42 cellular contexts compared by ENCODE assay signal in the genomic region with DNA sequence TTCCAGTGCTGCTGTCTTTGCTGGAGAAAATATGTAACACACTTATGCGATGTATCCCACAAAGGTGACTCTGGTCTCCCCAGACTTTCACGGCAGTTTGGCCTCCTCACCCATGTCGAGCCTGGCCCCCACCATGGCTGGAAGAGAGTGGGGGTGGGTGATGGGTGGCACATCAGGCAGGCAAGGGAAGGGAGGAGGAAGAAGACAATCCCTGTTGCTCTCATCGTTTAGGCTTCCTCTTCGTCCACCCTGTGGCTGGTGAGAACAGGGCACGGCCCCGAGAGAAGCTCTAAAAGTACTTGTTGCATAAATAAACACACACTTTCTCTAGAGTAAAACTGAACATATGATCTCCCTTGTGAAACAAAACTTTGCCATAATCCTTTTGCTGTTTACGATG. TPM values are rescaled to one million over a fixed set of nuclear protein-coding genes. Genes with fewer than 3 reads are reported as not detected.
"Had no signal": no experiment of that assay in that cellular context is flagged by ENCODE, and none has a peak within 500 bp of the region (broad histone marks: within the 10 kb centered on the region; RNA-seq: fewer than 3 reads in every experiment).

No MANE protein-coding gene starts in this region.

- H3K4me3 Mint-ChIP-seq: activated naive CD4-positive, alpha-beta T cell treated with anti-CD3 and anti-CD28 coated beads for 36 hours; activated naive CD4-positive, alpha-beta T cell treated with anti-CD3 and anti-CD28 coated beads, Interleukin-2, amount 10 ng/mL, durations not matched to agents 7 days and 5 days; activated naive CD4-positive, alpha-beta T cell treated with anti-CD3 and anti-CD28 coated beads, Interleukin-2, amount 50 U/mL, for 24 hours; activated naive CD8-positive, alpha-beta T cell; activated naive CD8-positive, alpha-beta T cell treated with anti-CD3 and anti-CD28 coated beads for 36 hours; activated naive CD8-positive, alpha-beta T cell treated with anti-CD3 and anti-CD28 coated beads, Interleukin-2, amount 10 ng/mL, durations not matched to agents 7 days and 5 days; activated naive CD8-positive, alpha-beta T cell treated with anti-CD3 and anti-CD28 coated beads, Interleukin-2, amount 50 U/mL, for 24 hours; activated T-cell treated with anti-CD3 and anti-CD28 coated beads, Interleukin-2, amount 50 U/mL, for 24 hours; activated T-cell treated with anti-CD3 and anti-CD28 coated beads, Interleukin-2, amount 50 U/mL, for 4 hours; activated T-cell treated with anti-CD3 and anti-CD28 coated beads, Interleukin-2, amount 50 U/mL, for 72 hours; activated T-helper 1 cell treated with anti-CD3 and anti-CD28 coated beads, Interleukin-12 subunit alpha, Interleukin-12 subunit beta, Interleukin-2, Interleukin-4 antibody, amounts not matched to agents 30 ng/mL and 10 ng/mL and 1 ng/mL, durations not matched to agents 14 hours and 24 hours and 36 hours; activated T-helper 17 cell treated with anti-CD3 and anti-CD28 coated beads, Interleukin-2, amount 50 U/mL, for 72 hours; brain; central memory CD8-positive, alpha-beta T cell had no signal

- H3K27ac ChIP-seq: adrenal gland, ascending aorta, body of pancreas, brain microvascular endothelial cell, breast epithelium, cardiac muscle cell had no signal

- H3K4me3 ChIP-seq: adrenal gland, ascending aorta, body of pancreas, breast epithelium, cardiac muscle cell had no signal

- H3K27me3 ChIP-seq: adrenal gland, ascending aorta, body of pancreas, brain microvascular endothelial cell, breast epithelium, cardiac muscle cell had no signal

- H3K36me3 ChIP-seq: adrenal gland, ascending aorta, brain microvascular endothelial cell, breast epithelium, cardiac muscle cell had no signal

- H3K9me3 Mint-ChIP-seq: activated naive CD4-positive, alpha-beta T cell treated with anti-CD3 and anti-CD28 coated beads for 36 hours; activated naive CD4-positive, alpha-beta T cell treated with anti-CD3 and anti-CD28 coated beads, Interleukin-2, amount 10 ng/mL, durations not matched to agents 7 days and 5 days; activated naive CD4-positive, alpha-beta T cell treated with anti-CD3 and anti-CD28 coated beads, Interleukin-2, amount 50 U/mL, for 24 hours; activated naive CD4-positive, alpha-beta T cell treated with anti-CD3 and anti-CD28 coated beads, Interleukin-2, amount 50 U/mL, for 72 hours; activated naive CD8-positive, alpha-beta T cell treated with anti-CD3 and anti-CD28 coated beads for 36 hours; activated naive CD8-positive, alpha-beta T cell treated with anti-CD3 and anti-CD28 coated beads, Interleukin-2, amount 10 ng/mL, durations not matched to agents 7 days and 5 days; activated T-cell treated with anti-CD3 and anti-CD28 coated beads, Interleukin-2, amount 50 U/mL, for 24 hours; activated T-cell treated with anti-CD3 and anti-CD28 coated beads, Interleukin-2, amount 50 U/mL, for 4 hours; activated T-cell treated with anti-CD3 and anti-CD28 coated beads, Interleukin-2, amount 50 U/mL, for 72 hours; activated T-helper 1 cell treated with anti-CD3 and anti-CD28 coated beads, Interleukin-12 subunit alpha, Interleukin-12 subunit beta, Interleukin-2, Interleukin-4 antibody, amounts not matched to agents 30 ng/mL and 10 ng/mL and 1 ng/mL, durations not matched to agents 14 hours and 24 hours and 36 hours; activated T-helper 17 cell treated with anti-CD3 and anti-CD28 coated beads, Interleukin-2, amount 50 U/mL, for 72 hours; activated T-helper 2 cell treated with anti-CD3 and anti-CD28 coated beads, Interferon-gamma antibody, Interleukin-2, Interleukin-4, amounts not matched to agents 10 μg/mL and 5 μg/mL and 100 μg/mL, durations not matched to agents 14 hours and 24 hours and 36 hours; central memory CD8-positive, alpha-beta T cell had no signal

- H3K27me3 Mint-ChIP-seq: activated naive CD4-positive, alpha-beta T cell treated with anti-CD3 and anti-CD28 coated beads, Interleukin-2, amount 10 ng/mL, durations not matched to agents 7 days and 5 days; activated T-cell treated with anti-CD3 and anti-CD28 coated beads, Interleukin-2, amount 50 U/mL, for 24 hours; activated T-helper 17 cell treated with anti-CD3 and anti-CD28 coated beads, Interleukin-2, amount 50 U/mL, for 72 hours; central memory CD8-positive, alpha-beta T cell had no signal

- DNase-seq: activated effector memory CD4-positive, alpha-beta T cell treated with anti-CD3 and anti-CD28 coated beads, Interleukin-2, amount 50 U/mL, for 16 hours; activated effector memory CD4-positive, alpha-beta T cell treated with Interleukin-2 at 50 U/mL for 16 hours; activated gamma-delta T cell; activated gamma-delta T cell treated with Interleukin-2 at 50 U/mL for 16 hours; activated naive CD4-positive, alpha-beta T cell; activated naive CD4-positive, alpha-beta T cell treated with anti-CD3 and anti-CD28 coated beads for 36 hours; activated naive CD4-positive, alpha-beta T cell treated with anti-CD3 and anti-CD28 coated beads, Interleukin-2, amount 10 ng/mL, durations not matched to agents 7 days and 5 days; activated naive CD4-positive, alpha-beta T cell treated with anti-CD3 and anti-CD28 coated beads, Interleukin-2, amount 50 U/mL, for 16 hours; activated naive CD4-positive, alpha-beta T cell treated with Interleukin-2 at 50 U/mL for 16 hours; activated naive CD8-positive, alpha-beta T cell treated with anti-CD3 and anti-CD28 coated beads for 36 hours; activated naive CD8-positive, alpha-beta T cell treated with anti-CD3 and anti-CD28 coated beads, Interleukin-2, amount 10 ng/mL, durations not matched to agents 7 days and 5 days; activated naive CD8-positive, alpha-beta T cell treated with anti-CD3 and anti-CD28 coated beads, Interleukin-2, amount 50 U/mL, for 24 hours; activated T-cell treated with anti-CD3 and anti-CD28 coated beads, Interleukin-2, amount 50 U/mL, for 24 hours; activated T-cell treated with anti-CD3 and anti-CD28 coated beads, Interleukin-2, amount 50 U/mL, for 4 hours; activated T-cell treated with anti-CD3 and anti-CD28 coated beads, Interleukin-2, amount 50 U/mL, for 48 hours; activated T-cell treated with anti-CD3 and anti-CD28 coated beads, Interleukin-2, amount 50 U/mL, for 72 hours; adrenal gland; amniotic stem cell; amygdala; anterior cingulate cortex; aorta; body of pancreas; brain microvascular endothelial cell; caudate nucleus; central memory CD4-positive, alpha-beta T cell; cerebellar nuclear complex had no signal

- H3K4me1 ChIP-seq: adrenal gland, ascending aorta, body of pancreas, breast epithelium had no signal

- H3K4me1 Mint-ChIP-seq: activated naive CD4-positive, alpha-beta T cell treated with anti-CD3 and anti-CD28 coated beads, Interleukin-2, amount 10 ng/mL, durations not matched to agents 7 days and 5 days; activated naive CD4-positive, alpha-beta T cell treated with anti-CD3 and anti-CD28 coated beads, Interleukin-2, amount 50 U/mL, for 24 hours; activated naive CD8-positive, alpha-beta T cell treated with anti-CD3 and anti-CD28 coated beads for 36 hours; activated naive CD8-positive, alpha-beta T cell treated with anti-CD3 and anti-CD28 coated beads, Interleukin-2, amount 10 ng/mL, durations not matched to agents 7 days and 5 days; activated naive CD8-positive, alpha-beta T cell treated with anti-CD3 and anti-CD28 coated beads, Interleukin-2, amount 50 U/mL, for 24 hours; activated T-helper 17 cell treated with anti-CD3 and anti-CD28 coated beads, Interleukin-2, amount 50 U/mL, for 72 hours; brain; central memory CD8-positive, alpha-beta T cell had no signal

- H3K36me3 Mint-ChIP-seq: activated naive CD4-positive, alpha-beta T cell treated with anti-CD3 and anti-CD28 coated beads, Interleukin-2, amount 10 ng/mL, durations not matched to agents 7 days and 5 days; activated naive CD4-positive, alpha-beta T cell treated with anti-CD3 and anti-CD28 coated beads, Interleukin-2, amount 50 U/mL, for 24 hours; activated naive CD4-positive, alpha-beta T cell treated with anti-CD3 and anti-CD28 coated beads, Interleukin-2, amount 50 U/mL, for 72 hours; activated naive CD8-positive, alpha-beta T cell; activated naive CD8-positive, alpha-beta T cell treated with anti-CD3 and anti-CD28 coated beads for 36 hours; activated naive CD8-positive, alpha-beta T cell treated with anti-CD3 and anti-CD28 coated beads, Interleukin-2, amount 10 ng/mL, durations not matched to agents 7 days and 5 days; brain had no signal

- H3K27ac Mint-ChIP-seq: activated naive CD4-positive, alpha-beta T cell treated with anti-CD3 and anti-CD28 coated beads for 36 hours; activated naive CD4-positive, alpha-beta T cell treated with anti-CD3 and anti-CD28 coated beads, Interleukin-2, amount 10 ng/mL, durations not matched to agents 7 days and 5 days; activated naive CD4-positive, alpha-beta T cell treated with anti-CD3 and anti-CD28 coated beads, Interleukin-2, amount 50 U/mL, for 24 hours; activated naive CD4-positive, alpha-beta T cell treated with anti-CD3 and anti-CD28 coated beads, Interleukin-2, amount 50 U/mL, for 72 hours; activated naive CD8-positive, alpha-beta T cell; activated naive CD8-positive, alpha-beta T cell treated with anti-CD3 and anti-CD28 coated beads for 36 hours; activated naive CD8-positive, alpha-beta T cell treated with anti-CD3 and anti-CD28 coated beads, Interleukin-2, amount 10 ng/mL, durations not matched to agents 7 days and 5 days; activated naive CD8-positive, alpha-beta T cell treated with anti-CD3 and anti-CD28 coated beads, Interleukin-2, amount 50 U/mL, for 24 hours; activated T-cell treated with anti-CD3 and anti-CD28 coated beads, Interleukin-2, amount 50 U/mL, for 24 hours; activated T-cell treated with anti-CD3 and anti-CD28 coated beads, Interleukin-2, amount 50 U/mL, for 72 hours; activated T-helper 1 cell treated with anti-CD3 and anti-CD28 coated beads, Interleukin-12 subunit alpha, Interleukin-12 subunit beta, Interleukin-2, Interleukin-4 antibody, amounts not matched to agents 30 ng/mL and 10 ng/mL and 1 ng/mL, durations not matched to agents 14 hours and 24 hours and 36 hours; activated T-helper 17 cell treated with anti-CD3 and anti-CD28 coated beads, Interleukin-2, amount 50 U/mL, for 72 hours; activated T-helper 2 cell treated with anti-CD3 and anti-CD28 coated beads, Interferon-gamma antibody, Interleukin-2, Interleukin-4, amounts not matched to agents 10 μg/mL and 5 μg/mL and 100 μg/mL, durations not matched to agents 14 hours and 24 hours and 36 hours; brain had no signal

- H3K9me3 ChIP-seq: adrenal gland, ascending aorta, body of pancreas had no signal

RNA-seq across cellular contexts. Expression of a gene that starts 11.2 kb away (rescaled TPM):
- total RNA-seq: activated naive CD4-positive, alpha-beta T cell treated with anti-CD3 and anti-CD28 coated beads for 36 hours; activated naive CD4-positive, alpha-beta T cell treated with anti-CD3 and anti-CD28 coated beads, Interleukin-2, amount 50 U/mL, for 72 hours; activated naive CD8-positive, alpha-beta T cell treated with anti-CD3 and anti-CD28 coated beads for 36 hours; activated naive CD8-positive, alpha-beta T cell treated with anti-CD3 and anti-CD28 coated beads, Interleukin-2, amount 10 ng/mL, durations not matched to agents 7 days and 5 days; activated T-cell treated with anti-CD3 and anti-CD28 coated beads, Interleukin-2, amount 50 U/mL, for 4 hours; activated T-cell treated with anti-CD3 and anti-CD28 coated beads, Interleukin-2, amount 50 U/mL, for 72 hours; activated T-helper 1 cell treated with anti-CD3 and anti-CD28 coated beads, Interleukin-12 subunit alpha, Interleukin-12 subunit beta, Interleukin-2, Interleukin-4 antibody, amounts not matched to agents 30 ng/mL and 10 ng/mL and 1 ng/mL, durations not matched to agents 14 hours and 24 hours and 36 hours; activated T-helper 17 cell treated with anti-CD3 and anti-CD28 coated beads, Interleukin-2, amount 50 U/mL, for 72 hours; activated T-helper 2 cell treated with anti-CD3 and anti-CD28 coated beads, Interferon-gamma antibody, Interleukin-2, Interleukin-4, amounts not matched to agents 10 μg/mL and 5 μg/mL and 100 μg/mL, durations not matched to agents 14 hours and 24 hours and 36 hours; adrenal gland; aorta; ascending aorta; astrocyte; body of pancreas; breast epithelium; bronchial epithelial cell; cardiac muscle cell; cardiac septum; cerebellum; chondrocyte had no signal
